In the genomic region with DNA sequence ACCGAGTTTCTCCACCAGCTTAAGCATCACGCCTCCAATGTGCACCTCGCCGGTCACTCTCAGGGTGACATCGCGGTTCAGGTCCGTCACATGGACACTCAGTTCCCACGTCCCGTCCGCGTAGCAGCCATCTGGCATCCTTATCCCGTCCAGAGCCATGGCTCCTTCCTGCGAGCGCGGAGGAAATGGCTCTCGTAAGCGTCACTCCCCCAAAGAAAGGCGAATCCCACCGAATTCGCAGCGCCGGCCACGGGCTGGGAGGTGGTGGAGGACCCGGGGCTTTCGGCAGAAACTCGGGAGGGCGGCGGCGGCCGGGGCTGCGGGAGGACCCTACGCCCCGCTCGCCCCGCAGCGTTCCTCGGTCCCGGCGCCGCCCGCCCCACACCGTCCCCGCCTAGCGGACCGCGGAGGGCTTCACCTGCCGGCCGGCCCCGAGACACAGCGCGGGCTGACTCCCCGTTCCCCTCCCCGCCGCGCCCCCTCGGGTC, we compare ENCODE assay signal across 1 cellular context.
TF ChIP-seq lines count a peak whose summit lies in the region.

No MANE protein-coding gene starts in this region.

TF ChIP-seq in WTC11, 78 proteins besides CTCF, POLR2A, EP300 and RAD21 (continued from another document):
- TF ChIP-seq, protein P1, sequence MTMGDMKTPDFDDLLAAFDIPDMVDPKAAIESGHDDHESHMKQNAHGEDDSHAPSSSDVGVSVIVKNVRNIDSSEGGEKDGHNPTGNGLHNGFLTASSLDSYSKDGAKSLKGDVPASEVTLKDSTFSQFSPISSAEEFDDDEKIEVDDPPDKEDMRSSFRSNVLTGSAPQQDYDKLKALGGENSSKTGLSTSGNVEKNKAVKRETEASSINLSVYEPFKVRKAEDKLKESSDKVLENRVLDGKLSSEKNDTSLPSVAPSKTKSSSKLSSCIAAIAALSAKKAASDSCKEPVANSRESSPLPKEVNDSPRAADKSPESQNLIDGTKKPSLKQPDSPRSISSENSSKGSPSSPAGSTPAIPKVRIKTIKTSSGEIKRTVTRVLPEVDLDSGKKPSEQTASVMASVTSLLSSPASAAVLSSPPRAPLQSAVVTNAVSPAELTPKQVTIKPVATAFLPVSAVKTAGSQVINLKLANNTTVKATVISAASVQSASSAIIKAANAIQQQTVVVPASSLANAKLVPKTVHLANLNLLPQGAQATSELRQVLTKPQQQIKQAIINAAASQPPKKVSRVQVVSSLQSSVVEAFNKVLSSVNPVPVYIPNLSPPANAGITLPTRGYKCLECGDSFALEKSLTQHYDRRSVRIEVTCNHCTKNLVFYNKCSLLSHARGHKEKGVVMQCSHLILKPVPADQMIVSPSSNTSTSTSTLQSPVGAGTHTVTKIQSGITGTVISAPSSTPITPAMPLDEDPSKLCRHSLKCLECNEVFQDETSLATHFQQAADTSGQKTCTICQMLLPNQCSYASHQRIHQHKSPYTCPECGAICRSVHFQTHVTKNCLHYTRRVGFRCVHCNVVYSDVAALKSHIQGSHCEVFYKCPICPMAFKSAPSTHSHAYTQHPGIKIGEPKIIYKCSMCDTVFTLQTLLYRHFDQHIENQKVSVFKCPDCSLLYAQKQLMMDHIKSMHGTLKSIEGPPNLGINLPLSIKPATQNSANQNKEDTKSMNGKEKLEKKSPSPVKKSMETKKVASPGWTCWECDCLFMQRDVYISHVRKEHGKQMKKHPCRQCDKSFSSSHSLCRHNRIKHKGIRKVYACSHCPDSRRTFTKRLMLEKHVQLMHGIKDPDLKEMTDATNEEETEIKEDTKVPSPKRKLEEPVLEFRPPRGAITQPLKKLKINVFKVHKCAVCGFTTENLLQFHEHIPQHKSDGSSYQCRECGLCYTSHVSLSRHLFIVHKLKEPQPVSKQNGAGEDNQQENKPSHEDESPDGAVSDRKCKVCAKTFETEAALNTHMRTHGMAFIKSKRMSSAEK (CRISPR knock-in tag; IDR thresholded peaks at IDR 0.05; ENCODE audit: borderline replicate concordance), result no peak
- TF ChIP-seq FOXK1 (CRISPR knock-in tag; IDR thresholded peaks at IDR 0.05) (peak; percentile 13; the same call in 1 of the 2 replicates), ZNF263 (CRISPR knock-in tag; IDR thresholded peaks at IDR 0.05; ENCODE audit: low read depth) (no peak), ATF1 (CRISPR knock-in tag; IDR thresholded peaks at IDR 0.05) (no peak), SMAD4 (CRISPR knock-in tag; IDR thresholded peaks at IDR 0.05) (no peak), FOXP1 (CRISPR knock-in tag; IDR thresholded peaks at IDR 0.05; ENCODE audit: borderline replicate concordance) (0 out of 2 replicates have a peak, but pooled peaks have one; percentile 77), MYBL2 (CRISPR knock-in tag; IDR thresholded peaks at IDR 0.05) (no peak), KAT7 (CRISPR knock-in tag; IDR thresholded peaks at IDR 0.05; ENCODE audit: borderline replicate concordance) (peak; percentile 30; the same call in 1 of the 2 replicates), CREM (CRISPR knock-in tag; IDR thresholded peaks at IDR 0.05) (no peak), NR3C1 (CRISPR knock-in tag; conservative IDR thresholded peaks at IDR 0.05; ENCODE audit: low read depth) (0 out of 2 replicates have a peak, but pooled peaks have one; percentile 6)
- TF ChIP-seq, protein P2, sequence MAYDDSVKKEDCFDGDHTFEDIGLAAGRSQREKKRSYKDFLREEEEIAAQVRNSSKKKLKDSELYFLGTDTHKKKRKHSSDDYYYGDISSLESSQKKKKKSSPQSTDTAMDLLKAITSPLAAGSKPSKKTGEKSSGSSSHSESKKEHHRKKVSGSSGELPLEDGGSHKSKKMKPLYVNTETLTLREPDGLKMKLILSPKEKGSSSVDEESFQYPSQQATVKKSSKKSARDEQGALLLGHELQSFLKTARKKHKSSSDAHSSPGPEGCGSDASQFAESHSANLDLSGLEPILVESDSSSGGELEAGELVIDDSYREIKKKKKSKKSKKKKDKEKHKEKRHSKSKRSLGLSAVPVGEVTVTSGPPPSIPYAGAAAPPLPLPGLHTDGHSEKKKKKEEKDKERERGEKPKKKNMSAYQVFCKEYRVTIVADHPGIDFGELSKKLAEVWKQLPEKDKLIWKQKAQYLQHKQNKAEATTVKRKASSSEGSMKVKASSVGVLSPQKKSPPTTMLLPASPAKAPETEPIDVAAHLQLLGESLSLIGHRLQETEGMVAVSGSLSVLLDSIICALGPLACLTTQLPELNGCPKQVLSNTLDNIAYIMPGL (CRISPR knock-in tag; IDR thresholded peaks at IDR 0.05), result 0 out of 2 replicates have a peak, but pooled peaks have one; percentile 28
- TF ChIP-seq, protein P3, sequence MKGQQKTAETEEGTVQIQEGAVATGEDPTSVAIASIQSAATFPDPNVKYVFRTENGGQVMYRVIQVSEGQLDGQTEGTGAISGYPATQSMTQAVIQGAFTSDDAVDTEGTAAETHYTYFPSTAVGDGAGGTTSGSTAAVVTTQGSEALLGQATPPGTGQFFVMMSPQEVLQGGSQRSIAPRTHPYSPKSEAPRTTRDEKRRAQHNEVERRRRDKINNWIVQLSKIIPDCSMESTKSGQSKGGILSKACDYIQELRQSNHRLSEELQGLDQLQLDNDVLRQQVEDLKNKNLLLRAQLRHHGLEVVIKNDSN (CRISPR knock-in tag; IDR thresholded peaks at IDR 0.05), result peak; percentile 24; the same call in 1 of the 2 replicates
- TF ChIP-seq, protein P4, sequence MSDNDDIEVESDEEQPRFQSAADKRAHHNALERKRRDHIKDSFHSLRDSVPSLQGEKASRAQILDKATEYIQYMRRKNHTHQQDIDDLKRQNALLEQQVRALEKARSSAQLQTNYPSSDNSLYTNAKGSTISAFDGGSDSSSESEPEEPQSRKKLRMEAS (CRISPR knock-in tag; IDR thresholded peaks at IDR 0.05), result 0 out of 2 replicates have a peak, but pooled peaks have one; percentile 18
- TF ChIP-seq, protein P5, sequence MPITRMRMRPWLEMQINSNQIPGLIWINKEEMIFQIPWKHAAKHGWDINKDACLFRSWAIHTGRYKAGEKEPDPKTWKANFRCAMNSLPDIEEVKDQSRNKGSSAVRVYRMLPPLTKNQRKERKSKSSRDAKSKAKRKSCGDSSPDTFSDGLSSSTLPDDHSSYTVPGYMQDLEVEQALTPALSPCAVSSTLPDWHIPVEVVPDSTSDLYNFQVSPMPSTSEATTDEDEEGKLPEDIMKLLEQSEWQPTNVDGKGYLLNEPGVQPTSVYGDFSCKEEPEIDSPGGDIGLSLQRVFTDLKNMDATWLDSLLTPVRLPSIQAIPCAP (CRISPR knock-in tag; IDR thresholded peaks at IDR 0.05), result 0 out of 2 replicates have a peak, but pooled peaks have one; percentile 25
- TF ChIP-seq, protein P6, sequence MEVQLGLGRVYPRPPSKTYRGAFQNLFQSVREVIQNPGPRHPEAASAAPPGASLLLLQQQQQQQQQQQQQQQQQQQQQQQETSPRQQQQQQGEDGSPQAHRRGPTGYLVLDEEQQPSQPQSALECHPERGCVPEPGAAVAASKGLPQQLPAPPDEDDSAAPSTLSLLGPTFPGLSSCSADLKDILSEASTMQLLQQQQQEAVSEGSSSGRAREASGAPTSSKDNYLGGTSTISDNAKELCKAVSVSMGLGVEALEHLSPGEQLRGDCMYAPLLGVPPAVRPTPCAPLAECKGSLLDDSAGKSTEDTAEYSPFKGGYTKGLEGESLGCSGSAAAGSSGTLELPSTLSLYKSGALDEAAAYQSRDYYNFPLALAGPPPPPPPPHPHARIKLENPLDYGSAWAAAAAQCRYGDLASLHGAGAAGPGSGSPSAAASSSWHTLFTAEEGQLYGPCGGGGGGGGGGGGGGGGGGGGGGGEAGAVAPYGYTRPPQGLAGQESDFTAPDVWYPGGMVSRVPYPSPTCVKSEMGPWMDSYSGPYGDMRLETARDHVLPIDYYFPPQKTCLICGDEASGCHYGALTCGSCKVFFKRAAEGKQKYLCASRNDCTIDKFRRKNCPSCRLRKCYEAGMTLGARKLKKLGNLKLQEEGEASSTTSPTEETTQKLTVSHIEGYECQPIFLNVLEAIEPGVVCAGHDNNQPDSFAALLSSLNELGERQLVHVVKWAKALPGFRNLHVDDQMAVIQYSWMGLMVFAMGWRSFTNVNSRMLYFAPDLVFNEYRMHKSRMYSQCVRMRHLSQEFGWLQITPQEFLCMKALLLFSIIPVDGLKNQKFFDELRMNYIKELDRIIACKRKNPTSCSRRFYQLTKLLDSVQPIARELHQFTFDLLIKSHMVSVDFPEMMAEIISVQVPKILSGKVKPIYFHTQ (CRISPR knock-in tag; IDR thresholded peaks at IDR 0.05), result no peak
